Comparison of ENCODE assay signal across 24 cellular contexts in the genomic region with DNA sequence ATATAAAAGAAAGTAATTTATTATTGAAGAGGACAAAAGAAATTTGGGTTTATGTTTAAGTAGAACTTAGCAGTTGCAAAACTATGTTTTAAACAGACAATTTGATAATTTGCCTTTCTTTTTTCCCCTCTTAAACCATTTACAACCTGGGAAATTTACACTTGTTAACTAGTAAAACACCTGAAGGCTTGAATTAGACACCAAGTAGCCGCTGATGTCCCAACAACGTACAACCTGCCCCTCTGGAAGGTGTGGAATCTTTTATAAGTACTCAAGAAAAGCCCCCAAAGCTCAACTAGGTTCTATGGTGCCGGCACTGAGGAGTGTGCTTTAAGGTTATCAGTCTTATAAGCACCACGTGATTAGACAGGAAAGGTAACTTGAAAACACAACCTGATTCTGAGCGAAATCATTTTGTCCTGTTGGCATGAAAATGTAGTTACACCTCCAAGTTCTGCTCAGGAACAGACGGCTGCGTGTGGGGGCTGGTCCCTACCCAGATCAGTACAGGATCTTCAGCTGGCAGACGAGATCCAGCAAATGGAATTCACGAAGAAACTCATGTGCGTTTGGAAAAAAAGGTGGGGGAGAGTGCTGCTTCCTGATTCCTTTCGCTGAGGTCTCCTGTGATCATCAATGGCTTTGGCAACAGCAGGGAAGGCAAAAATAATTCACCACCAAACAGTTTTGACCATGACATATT.
DNase-seq lines count a peak whose midpoint lies in the region; ATAC-seq, FAIRE-seq and TF ChIP-seq lines count a peak whose summit lies in the region.
"Had no signal": no experiment of that assay in that cellular context is flagged by ENCODE, and none has a peak within 500 bp of the region (broad histone marks: within the 10 kb centered on the region; RNA-seq: fewer than 3 reads in every experiment).

No MANE protein-coding gene starts in this region.

- no peak overlapping the region for H3K56ac ChIP-seq in H1 (replicated peaks; ENCODE audit: insufficient read length, low read depth, low read length)

- TF ChIP-seq CTCF in H1 (IDR thresholded peaks at IDR 0.05; ENCODE audit: control extremely low read depth in 1 of 3, insufficient read depth in 1 of 3, low read depth in 1 of 3, low read length in 3 of 3): no peak

- TF ChIP-seq RAD21 in H1 (IDR thresholded peaks at IDR 0.05 in 1 of 2, conservative IDR thresholded peaks at IDR 0.05 in 1 of 2; ENCODE audit: low read depth in 2 of 2, low read length in 2 of 2): no peak

- H2BK15ac ChIP-seq in H1 (ENCODE audit: low read length): no peak overlapping the region

- no peak overlapping the region for H3K4ac ChIP-seq in H1 (replicated peaks; ENCODE audit: insufficient read length, low read depth, low read length)

- no peaks in the 10 kb centered on the region for H3K36me3 ChIP-seq in H1 (ENCODE audit: control insufficient read depth in 2 of 4, insufficient read depth in 4 of 4, low read length in 3 of 4)
- H3K36me3 ChIP-seq: MG63, vagina had no signal

- H3K23ac ChIP-seq in H1 (ENCODE audit: insufficient read length): no peak overlapping the region

- H4K20me1 ChIP-seq in H1 (replicated peaks in 1 of 2; ENCODE audit: control insufficient read depth in 1 of 2, insufficient read depth in 2 of 2, low read length in 2 of 2): peaks cover 5 to 18% of the 10 kb centered on the region in 2 experiments

- no peak overlapping the region for H2BK5ac ChIP-seq in H1 (ENCODE audit: low read depth, low read length)

- H2BK20ac ChIP-seq in H1 (ENCODE audit: low read length): no peak overlapping the region

- H3K4me1 ChIP-seq in H1 (replicated peaks in 1 of 4; ENCODE audit: control insufficient read depth in 3 of 4, insufficient read depth in 4 of 4, low read length in 3 of 4): peaks cover 23 to 34% (median 27%) of the 10 kb centered on the region in 4 experiments

- no peak overlapping the region for H2AFZ ChIP-seq in H1 (ENCODE audit: low read length)
- H2AFZ ChIP-seq: PC-9 had no signal

- FAIRE-seq in H1 (lab: Jason Lieb, UNC) (no peak), RCC 7860 (lab: Jason Lieb, UNC) (no peak)
- FAIRE-seq: GM12892, small intestine had no signal

- peaks cover 16% of the 10 kb centered on the region for H3K23me2 ChIP-seq in H1 (ENCODE audit: low read depth, low read length)

- no peak for TF ChIP-seq EP300 in H1 (IDR thresholded peaks at IDR 0.05; ENCODE audit: borderline replicate concordance in 1 of 2, low read depth in 2 of 2, low read length in 2 of 2)

- no peak overlapping the region; a peak in 2 of 8 replicates for H3K4me3 ChIP-seq in H1 (ENCODE audit: extremely low read depth in 1 of 4, insufficient read depth in 2 of 4, low read depth in 3 of 4, low read length in 4 of 4)
- H3K4me3 ChIP-seq: lung, MG63, PC-9, psoas muscle, testis, vagina had no signal

- WGBS in H1 (ENCODE audit: extremely low coverage in 1 of 2, insufficient coverage in 1 of 2, insufficient read length in 1 of 2, insufficient replicate concordance in 2 of 2, low coverage in 1 of 2, low lambda C conversion rate in 2 of 2, missing lambda C conversion rate in 1 of 2), 2 experiments: 4% methylated on average over 11 of the region's 11 CpGs; no CpG with 5 or more reads in 1 of the 2 experiments

- no peak for ATAC-seq in HG03521 (IDR thresholded peaks at IDR 0.05; ENCODE audit: unreplicated experiment)
- ATAC-seq: activated T-helper 17 cell treated with anti-CD3 and anti-CD28 coated beads, Interleukin-2, amount 50 U/mL, for 72 hours; psoas muscle had no signal

- H3K9me3 ChIP-seq in H1 (ENCODE audit: insufficient read depth in 2 of 2, low read depth in 1 of 2, low read length in 1 of 2): no peaks in the 10 kb centered on the region
- H3K9me3 ChIP-seq: MG63, psoas muscle, testis, vagina had no signal

- peaks cover 86 to 99% (median 95%) of the 10 kb centered on the region in 4 experiments for H3K27me3 ChIP-seq in H1 (replicated peaks in 1 of 4; ENCODE audit: control insufficient read depth in 3 of 4, extremely low read depth in 1 of 4, insufficient read depth in 3 of 4, low read length in 3 of 4)
- H3K27me3 ChIP-seq: testis had no signal

- no peak overlapping the region for H3K27ac ChIP-seq in H1 (ENCODE audit: low read depth, low read length)
- H3K27ac ChIP-seq: PC-9, psoas muscle, testis, vagina had no signal

- H3K4me2 ChIP-seq in H1 (ENCODE audit: insufficient read depth in 1 of 2, low read depth in 2 of 2, low read length in 2 of 2): peak overlapping the region; percentile 38 to 48; a peak in 3 of 4 replicates
- H3K4me2 ChIP-seq: PC-9 had no signal

- peak; percentile 29 for DNase-seq in ELF-1 (ENCODE audit: low read depth, low spot score)
- peak; percentile 85 for DNase-seq in NCI-H69 (lab: John Stamatoyannopoulos, UW)
- no peak for DNase-seq in H1 (ENCODE audit: low read depth in 1 of 2, low spot score in 2 of 2)
- DNase-seq in occipital lobe (lab: John Stamatoyannopoulos, UW): peak; percentile 61
- no peak for DNase-seq in NCI-H1092 treated with DMSO at 0.1 percent for 48 hours (lab: John Stamatoyannopoulos, UW)
- no peak for DNase-seq in NCI-H226
- no peak for DNase-seq in RCC 7860 (ENCODE audit: low spot score)
- DNase-seq: activated CD4-positive, alpha-beta T cell treated with anti-CD3 and anti-CD28 coated beads, Interleukin-2, amount 50 U/mL, for 4 hours; islet precursor cell; MG63; NCI-H1417; nephron progenitor cell; PC-9; psoas muscle; SHP77; small intestine; stimulated activated CD4-positive, alpha-beta T cell treated with anti-CD3 and anti-CD28 coated beads, Interleukin-1b, Interleukin-23, amount 100 ng/mL, for 48 hours; T1000; testis had no signal

- H3K79me2 ChIP-seq in H1 (ENCODE audit: control insufficient read depth in 1 of 2, insufficient read depth in 2 of 2, low read length in 2 of 2): no peaks in the 10 kb centered on the region

- no peak overlapping the region for H3K9ac ChIP-seq in H1 (replicated peaks in 1 of 4; ENCODE audit: extremely low read depth in 1 of 4, low read depth in 3 of 4, low read length in 3 of 4)

- no peak overlapping the region for H2BK12ac ChIP-seq in H1 (ENCODE audit: low read depth, low read length)

- CTCF ChIA-PET in H1 (lab: Charles Lee; ENCODE audit: partially characterized antibody): no interaction called here

- no peak overlapping the region for H3K14ac ChIP-seq in H1 (ENCODE audit: insufficient read length)

- TF ChIP-seq POLR2A in H1 (IDR thresholded peaks at IDR 0.05; ENCODE audit: control extremely low read depth in 1 of 2, low read depth in 2 of 2, low read length in 2 of 2): no peak

- H4K5ac ChIP-seq in H1 (ENCODE audit: insufficient read length, low read depth, low read length): no peak overlapping the region

- H2AK5ac ChIP-seq in H1 (ENCODE audit: low read depth, low read length): no peak overlapping the region

- no peak overlapping the region for H2BK120ac ChIP-seq in H1 (replicated peaks; ENCODE audit: low read depth, low read length)

- no peak overlapping the region for H4K91ac ChIP-seq in H1 (replicated peaks; ENCODE audit: insufficient read length, low read length)

- POLR2A ChIA-PET in H1 (lab: Charles Lee; ENCODE audit: partially characterized antibody): interaction anchor here (1.4 kb wide), 1 partner anchor 23 kb away, joined by 6 read pairs; no protein-coding TSS in a partner anchor

- H3K79me1 ChIP-seq in H1 (ENCODE audit: low read depth, low read length): no peaks in the 10 kb centered on the region

- H3K18ac ChIP-seq in H1 (ENCODE audit: extremely low read depth, low read length): no peak overlapping the region

- H4K8ac ChIP-seq in H1 (ENCODE audit: extremely low read depth, insufficient read depth, low read length): no peak overlapping the region

TF ChIP-seq in H1, 55 proteins besides CTCF, POLR2A, EP300 and RAD21:
- TF ChIP-seq EZH2 (IDR thresholded peaks at IDR 0.05; ENCODE audit: low read depth, low read length, severe bottlenecking) (peak; percentile 7), SIRT6 (IDR thresholded peaks at IDR 0.05; ENCODE audit: low read length) (no peak), HDAC2 (IDR thresholded peaks at IDR 0.05; ENCODE audit: borderline replicate concordance in 1 of 2, low read depth in 2 of 2, low read length in 2 of 2) (no peak), KDM1A (IDR thresholded peaks at IDR 0.05; ENCODE audit: borderline replicate concordance, low read length) (no peak), TAF7 (optimal IDR thresholded peaks at IDR 0.05; ENCODE audit: borderline replicate concordance, low read depth, low read length) (no peak), BACH1 (IDR thresholded peaks at IDR 0.05; ENCODE audit: low read length) (no peak), CHD2 (IDR thresholded peaks at IDR 0.05; ENCODE audit: low read length) (no peak), RNF2 (IDR thresholded peaks at IDR 0.05; ENCODE audit: borderline replicate concordance, low read depth, low read length, missing control alignments, poor library complexity, severe bottlenecking) (peak; percentile 94), FOSL1 (IDR thresholded peaks at IDR 0.05; ENCODE audit: insufficient read depth, low read depth, low read length) (no peak), HDAC6 (IDR thresholded peaks at IDR 0.05; ENCODE audit: low read depth, low read length) (no peak), CBX8 (IDR thresholded peaks at IDR 0.05; ENCODE audit: borderline replicate concordance, low read depth, low read length) (peak; percentile 94; the same call in 1 of the 2 replicates)

Comparison
In these comparisons a context has a peak if more than half of its experiments do, and no peak if none do; other contexts are left out.
1. DNase-seq: peak in ELF-1 (single experiment), NCI-H69 (single experiment) and occipital lobe (single experiment); none in H1 (0 of 2), NCI-H1092 treated with DMSO at 0.1 percent for 48 hours (single experiment), NCI-H226 (single experiment) and RCC 7860 (single experiment).